ENCODE assay signal across 1 cellular context in the genomic region with DNA sequence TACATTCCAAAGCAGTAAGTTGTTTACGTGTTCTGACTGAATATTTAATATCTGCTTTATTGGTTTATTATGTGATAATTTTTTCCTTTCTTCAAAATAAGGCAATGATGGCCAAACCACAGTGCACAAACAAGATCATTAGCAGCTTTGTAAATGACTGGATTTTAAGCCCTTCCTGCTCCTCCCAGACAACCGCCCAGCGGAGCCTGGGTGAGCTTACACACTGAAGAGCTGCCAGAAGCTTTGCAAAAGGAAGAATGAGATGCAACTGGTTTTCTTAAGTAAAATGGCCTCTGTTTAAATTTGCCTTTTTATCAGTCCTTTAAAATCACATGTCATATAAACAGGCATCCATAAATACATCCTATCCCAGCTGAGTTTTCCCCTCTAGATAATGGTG.
TF ChIP-seq lines count a peak whose summit lies in the region.

No MANE protein-coding gene starts in this region.

TF ChIP-seq in GM23338, 12 proteins besides CTCF, POLR2A, EP300 and RAD21 (continued from another document):
- TF ChIP-seq, protein P1, sequence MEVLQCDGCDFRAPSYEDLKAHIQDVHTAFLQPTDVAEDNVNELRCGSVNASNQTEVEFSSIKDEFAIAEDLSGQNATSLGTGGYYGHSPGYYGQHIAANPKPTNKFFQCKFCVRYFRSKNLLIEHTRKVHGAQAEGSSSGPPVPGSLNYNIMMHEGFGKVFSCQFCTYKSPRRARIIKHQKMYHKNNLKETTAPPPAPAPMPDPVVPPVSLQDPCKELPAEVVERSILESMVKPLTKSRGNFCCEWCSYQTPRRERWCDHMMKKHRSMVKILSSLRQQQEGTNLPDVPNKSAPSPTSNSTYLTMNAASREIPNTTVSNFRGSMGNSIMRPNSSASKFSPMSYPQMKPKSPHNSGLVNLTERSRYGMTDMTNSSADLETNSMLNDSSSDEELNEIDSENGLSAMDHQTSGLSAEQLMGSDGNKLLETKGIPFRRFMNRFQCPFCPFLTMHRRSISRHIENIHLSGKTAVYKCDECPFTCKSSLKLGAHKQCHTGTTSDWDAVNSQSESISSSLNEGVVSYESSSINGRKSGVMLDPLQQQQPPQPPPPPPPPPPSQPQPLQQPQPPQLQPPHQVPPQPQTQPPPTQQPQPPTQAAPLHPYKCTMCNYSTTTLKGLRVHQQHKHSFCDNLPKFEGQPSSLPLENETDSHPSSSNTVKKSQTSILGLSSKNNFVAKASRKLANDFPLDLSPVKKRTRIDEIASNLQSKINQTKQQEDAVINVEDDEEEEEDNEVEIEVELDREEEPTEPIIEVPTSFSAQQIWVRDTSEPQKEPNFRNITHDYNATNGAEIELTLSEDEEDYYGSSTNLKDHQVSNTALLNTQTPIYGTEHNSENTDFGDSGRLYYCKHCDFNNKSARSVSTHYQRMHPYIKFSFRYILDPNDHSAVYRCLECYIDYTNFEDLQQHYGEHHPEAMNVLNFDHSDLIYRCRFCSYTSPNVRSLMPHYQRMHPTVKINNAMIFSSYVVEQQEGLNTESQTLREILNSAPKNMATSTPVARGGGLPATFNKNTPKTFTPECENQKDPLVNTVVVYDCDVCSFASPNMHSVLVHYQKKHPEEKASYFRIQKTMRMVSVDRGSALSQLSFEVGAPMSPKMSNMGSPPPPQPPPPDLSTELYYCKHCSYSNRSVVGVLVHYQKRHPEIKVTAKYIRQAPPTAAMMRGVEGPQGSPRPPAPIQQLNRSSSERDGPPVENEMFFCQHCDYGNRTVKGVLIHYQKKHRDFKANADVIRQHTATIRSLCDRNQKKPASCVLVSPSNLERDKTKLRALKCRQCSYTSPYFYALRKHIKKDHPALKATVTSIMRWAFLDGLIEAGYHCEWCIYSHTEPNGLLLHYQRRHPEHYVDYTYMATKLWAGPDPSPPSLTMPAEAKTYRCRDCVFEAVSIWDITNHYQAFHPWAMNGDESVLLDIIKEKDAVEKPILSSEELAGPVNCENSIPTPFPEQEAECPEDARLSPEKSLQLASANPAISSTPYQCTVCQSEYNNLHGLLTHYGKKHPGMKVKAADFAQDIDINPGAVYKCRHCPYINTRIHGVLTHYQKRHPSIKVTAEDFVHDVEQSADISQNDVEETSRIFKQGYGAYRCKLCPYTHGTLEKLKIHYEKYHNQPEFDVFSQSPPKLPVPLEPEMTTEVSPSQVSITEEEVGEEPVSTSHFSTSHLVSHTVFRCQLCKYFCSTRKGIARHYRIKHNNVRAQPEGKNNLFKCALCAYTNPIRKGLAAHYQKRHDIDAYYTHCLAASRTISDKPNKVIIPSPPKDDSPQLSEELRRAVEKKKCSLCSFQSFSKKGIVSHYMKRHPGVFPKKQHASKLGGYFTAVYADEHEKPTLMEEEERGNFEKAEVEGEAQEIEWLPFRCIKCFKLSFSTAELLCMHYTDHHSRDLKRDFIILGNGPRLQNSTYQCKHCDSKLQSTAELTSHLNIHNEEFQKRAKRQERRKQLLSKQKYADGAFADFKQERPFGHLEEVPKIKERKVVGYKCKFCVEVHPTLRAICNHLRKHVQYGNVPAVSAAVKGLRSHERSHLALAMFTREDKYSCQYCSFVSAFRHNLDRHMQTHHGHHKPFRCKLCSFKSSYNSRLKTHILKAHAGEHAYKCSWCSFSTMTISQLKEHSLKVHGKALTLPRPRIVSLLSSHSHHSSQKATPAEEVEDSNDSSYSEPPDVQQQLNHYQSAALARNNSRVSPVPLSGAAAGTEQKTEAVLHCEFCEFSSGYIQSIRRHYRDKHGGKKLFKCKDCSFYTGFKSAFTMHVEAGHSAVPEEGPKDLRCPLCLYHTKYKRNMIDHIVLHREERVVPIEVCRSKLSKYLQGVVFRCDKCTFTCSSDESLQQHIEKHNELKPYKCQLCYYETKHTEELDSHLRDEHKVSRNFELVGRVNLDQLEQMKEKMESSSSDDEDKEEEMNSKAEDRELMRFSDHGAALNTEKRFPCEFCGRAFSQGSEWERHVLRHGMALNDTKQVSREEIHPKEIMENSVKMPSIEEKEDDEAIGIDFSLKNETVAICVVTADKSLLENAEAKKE (CRISPR knock-in tag; IDR thresholded peaks at IDR 0.05) = no peak
- TF ChIP-seq JUNB (IDR thresholded peaks at IDR 0.05; ENCODE audit: unreplicated experiment) (no peak), NANOG (IDR thresholded peaks at IDR 0.05; ENCODE audit: borderline replicate concordance) (no peak), POLR2AphosphoS5 (IDR thresholded peaks at IDR 0.05; ENCODE audit: low read depth) (no peak), EZH2 (IDR thresholded peaks at IDR 0.05; ENCODE audit: low read depth, unreplicated experiment) (no peak), ZNF331 (CRISPR knock-in tag; IDR thresholded peaks at IDR 0.05; ENCODE audit: low read depth) (no peak), EZH2phosphoT487 (IDR thresholded peaks at IDR 0.05; ENCODE audit: unreplicated experiment) (no peak), STAT1 (IDR thresholded peaks at IDR 0.05; ENCODE audit: unreplicated experiment) (no peak), ZNF114 (CRISPR knock-in tag; IDR thresholded peaks at IDR 0.05) (no peak)
- TF ChIP-seq, protein P2, sequence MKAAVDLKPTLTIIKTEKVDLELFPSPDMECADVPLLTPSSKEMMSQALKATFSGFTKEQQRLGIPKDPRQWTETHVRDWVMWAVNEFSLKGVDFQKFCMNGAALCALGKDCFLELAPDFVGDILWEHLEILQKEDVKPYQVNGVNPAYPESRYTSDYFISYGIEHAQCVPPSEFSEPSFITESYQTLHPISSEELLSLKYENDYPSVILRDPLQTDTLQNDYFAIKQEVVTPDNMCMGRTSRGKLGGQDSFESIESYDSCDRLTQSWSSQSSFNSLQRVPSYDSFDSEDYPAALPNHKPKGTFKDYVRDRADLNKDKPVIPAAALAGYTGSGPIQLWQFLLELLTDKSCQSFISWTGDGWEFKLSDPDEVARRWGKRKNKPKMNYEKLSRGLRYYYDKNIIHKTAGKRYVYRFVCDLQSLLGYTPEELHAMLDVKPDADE (IDR thresholded peaks at IDR 0.05) = no peak
